In the genomic region with DNA sequence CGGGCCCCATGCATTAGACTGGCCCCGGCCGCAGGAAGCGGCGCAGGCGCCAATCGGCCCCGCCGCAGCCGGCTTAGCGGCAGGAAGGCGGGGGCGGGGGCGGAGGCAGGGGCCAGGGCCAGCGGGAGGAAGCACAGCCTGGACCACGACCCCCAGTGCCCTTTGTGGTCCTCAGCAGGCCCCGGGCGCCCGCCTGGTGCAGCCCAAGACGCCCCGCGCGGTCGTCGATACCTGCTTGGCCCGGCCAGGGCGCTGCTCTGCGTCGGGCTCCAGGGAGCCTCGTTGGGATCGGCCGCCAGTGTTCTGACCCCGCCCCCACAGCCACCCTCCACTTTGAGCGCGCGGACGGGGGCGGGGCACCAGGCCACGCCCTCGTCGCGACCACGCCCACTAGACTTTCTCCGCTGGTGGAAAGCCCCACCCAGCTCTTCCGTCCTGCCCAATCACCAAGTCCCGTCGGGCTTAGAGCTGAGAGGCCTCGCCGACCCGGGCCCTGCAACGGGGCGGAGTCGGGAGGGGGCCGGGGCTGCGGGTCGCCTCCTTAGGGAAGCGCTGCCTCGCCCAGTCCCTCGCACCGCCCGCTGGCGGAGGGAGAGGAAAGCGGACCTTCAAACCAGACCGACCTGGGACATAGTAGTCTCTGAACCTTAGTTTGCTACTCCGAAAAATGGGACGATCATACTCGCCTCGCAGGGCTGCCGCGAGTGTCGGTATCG, we compare ENCODE assay signal across 8 cellular contexts. TPM values are rescaled to one million over a fixed set of nuclear protein-coding genes. Genes with fewer than 3 reads are reported as not detected.
DNase-seq lines count a peak whose midpoint lies in the region; ATAC-seq and TF ChIP-seq lines count a peak whose summit lies in the region.

Gene PDLIM7, minus strand, starts transcription at position 308 of the 716 bp plus-strand sequence. CDS start 1,092 bp downstream, outside the sequence.

- H3K9ac ChIP-seq in SU-DHL-6 (ENCODE audit: low read length) (peak within 1 kb of the TSS; percentile 75), parathyroid adenoma (peak within 1 kb of the TSS; percentile 29)

- no peaks in the 10 kb centered on the region for H3K9me3 Mint-ChIP-seq in activated naive CD8-positive, alpha-beta T cell treated with anti-CD3 and anti-CD28 coated beads, Interleukin-2, amount 10 ng/mL, durations not matched to agents 7 days and 5 days

- TF ChIP-seq EP300 in tibial nerve (IDR thresholded peaks at IDR 0.05), result peak in 1 of 2 donors; percentile 95

- H3K9me2 ChIP-seq in SU-DHL-6 (replicated peaks; ENCODE audit: insufficient read depth, low read length), result no peaks in the 10 kb centered on the region

- peak within 1 kb of the TSS; percentile 79 for H2AFZ ChIP-seq in SU-DHL-6 (ENCODE audit: low read depth, low read length, severe bottlenecking)
- peak within 1 kb of the TSS; percentile 79 for H2AFZ ChIP-seq in parathyroid adenoma

- no peaks in the 10 kb centered on the region for H3K36me3 Mint-ChIP-seq in activated naive CD8-positive, alpha-beta T cell treated with anti-CD3 and anti-CD28 coated beads, Interleukin-2, amount 10 ng/mL, durations not matched to agents 7 days and 5 days

- H3K4me3 Mint-ChIP-seq in activated naive CD8-positive, alpha-beta T cell treated with anti-CD3 and anti-CD28 coated beads, Interleukin-2, amount 10 ng/mL, durations not matched to agents 7 days and 5 days, result peak within 1 kb of the TSS; percentile 87

- peak; percentile 79 for DNase-seq in GM12864 (ENCODE audit: low read depth)
- DNase-seq in NCI-H128 (lab: John Stamatoyannopoulos, UW; ENCODE audit: unreplicated experiment), result peak; percentile 74
- DNase-seq in activated naive CD8-positive, alpha-beta T cell treated with anti-CD3 and anti-CD28 coated beads, Interleukin-2, amount 10 ng/mL, durations not matched to agents 7 days and 5 days, result peak; percentile 98
- peak; percentile 98 for DNase-seq in Right ventricle myocardium inferior (ENCODE audit: missing footprints)
- DNase-seq in tibial nerve (ENCODE audit: low spot score in 2 of 2), result peak; percentile 96 to 97

- H3F3A ChIP-seq in SU-DHL-6 (ENCODE audit: insufficient read depth), result peaks cover 16% of the 10 kb centered on the region

- H3K27me3 Mint-ChIP-seq in activated naive CD8-positive, alpha-beta T cell treated with anti-CD3 and anti-CD28 coated beads, Interleukin-2, amount 10 ng/mL, durations not matched to agents 7 days and 5 days, result peaks cover 17% of the 10 kb centered on the region

- H4K20me1 ChIP-seq in SU-DHL-6 (ENCODE audit: low read depth, low read length), result no peaks in the 10 kb centered on the region

- H3K27ac ChIP-seq in SU-DHL-6 (ENCODE audit: low read depth, low read length) (peak within 1 kb of the TSS; percentile 34; the same call in 1 of the 2 replicates), parathyroid adenoma (peak within 1 kb of the TSS; percentile 90), tibial nerve (peak within 1 kb of the TSS; percentile 78 to 97 (median 91))

- H3K4me3 ChIP-seq in GM12864 (ENCODE audit: low read depth, low read length) (peak within 1 kb of the TSS; percentile 74), SU-DHL-6 (ENCODE audit: insufficient read depth, low read length, poor library complexity, severe bottlenecking) (peak within 1 kb of the TSS; percentile 70), parathyroid adenoma (ENCODE audit: low read depth, low read length) (peak within 1 kb of the TSS; percentile 75), tibial nerve (peak within 1 kb of the TSS; percentile 46 to 92 (median 66))

- H3K27ac Mint-ChIP-seq in activated naive CD8-positive, alpha-beta T cell treated with anti-CD3 and anti-CD28 coated beads, Interleukin-2, amount 10 ng/mL, durations not matched to agents 7 days and 5 days, result peak within 1 kb of the TSS; percentile 77

- H3K79me2 ChIP-seq in SU-DHL-6 (ENCODE audit: insufficient read depth, low read length) (no peaks in the 10 kb centered on the region), parathyroid adenoma (no peaks in the 10 kb centered on the region)

- TF ChIP-seq POLR2A in tibial nerve (IDR thresholded peaks at IDR 0.05), result peak; percentile 87 to 96

- H3K27me3 ChIP-seq in SU-DHL-6 (ENCODE audit: low read length) (no peaks in the 10 kb centered on the region), parathyroid adenoma (ENCODE audit: control insufficient read depth, insufficient read depth, low read length) (no peaks in the 10 kb centered on the region), tibial nerve (no peaks in the 10 kb centered on the region)

- 0% methylated on average over 38 to 43 of the region's 72 CpGs for WGBS in tibial nerve, 2 donors

- peak; percentile 66 for ATAC-seq in HG02678 (IDR thresholded peaks at IDR 0.05; ENCODE audit: unreplicated experiment)
- ATAC-seq in activated naive CD8-positive, alpha-beta T cell treated with anti-CD3 and anti-CD28 coated beads, Interleukin-2, amount 10 ng/mL, durations not matched to agents 7 days and 5 days (ENCODE audit: low read depth), result peak; percentile 83
- peak; percentile 90 for ATAC-seq in Right ventricle myocardium inferior

- peaks cover 38% of the 10 kb centered on the region for H3K4me1 Mint-ChIP-seq in activated naive CD8-positive, alpha-beta T cell treated with anti-CD3 and anti-CD28 coated beads, Interleukin-2, amount 10 ng/mL, durations not matched to agents 7 days and 5 days

- H3K4me2 ChIP-seq in SU-DHL-6 (ENCODE audit: low read depth, low read length, poor library complexity, severe bottlenecking), result peak within 1 kb of the TSS; percentile 71
- H3K4me2 ChIP-seq in parathyroid adenoma (ENCODE audit: low read length), result peak within 1 kb of the TSS; percentile 93

- POLR2A ChIA-PET in activated naive CD8-positive, alpha-beta T cell treated with anti-CD3 and anti-CD28 coated beads, Interleukin-2, amount 10 ng/mL, durations not matched to agents 7 days and 5 days (lab: Charles Lee), result interaction anchor here (0.6 to 3.6 kb wide), 17 partner anchors 14 to 125 kb away, joined by 3 to 34 read pairs (median 5); partner anchors contain the start of genes DBN1 and DDX41

- H3K4me1 ChIP-seq in parathyroid adenoma (peaks cover 28% of the 10 kb centered on the region), tibial nerve (peaks cover 0 to 77% (median 49%) of the 10 kb centered on the region in 4 donors)

- intact Hi-C loops in Right ventricle myocardium inferior (cut with DNase I), result loop anchor here (1.0 kb wide), 2 partner anchors 41 to 71 kb away; partner anchors contain the start of gene GRK6

- no peaks in the 10 kb centered on the region for H3K36me3 ChIP-seq in SU-DHL-6 (ENCODE audit: low read length)
- H3K36me3 ChIP-seq in parathyroid adenoma (ENCODE audit: control insufficient read depth, insufficient read depth, low read length), result no peaks in the 10 kb centered on the region
- H3K36me3 ChIP-seq in tibial nerve, result peaks cover 0 to 1% (median 0%) of the 10 kb centered on the region in 3 donors

- H3K9me3 ChIP-seq in SU-DHL-6 (ENCODE audit: insufficient read depth, low read length) (no peaks in the 10 kb centered on the region), parathyroid adenoma (ENCODE audit: control insufficient read depth, low read length) (no peaks in the 10 kb centered on the region), tibial nerve (no peaks in the 10 kb centered on the region)

- no peak for TF ChIP-seq CTCF in GM12864 (IDR thresholded peaks at IDR 0.05; ENCODE audit: low read depth, low read length, missing control alignments)
- TF ChIP-seq CTCF in SU-DHL-6 (IDR thresholded peaks at IDR 0.05; ENCODE audit: insufficient read depth, low read length, poor library complexity, severe bottlenecking), result no peak
- TF ChIP-seq CTCF in parathyroid adenoma (IDR thresholded peaks at IDR 0.05), result no peak
- peak in 3 of 5 experiments; percentile 13 to 50 (median 30) for TF ChIP-seq CTCF in tibial nerve (IDR thresholded peaks at IDR 0.05)

RNA-seq across cellular contexts. Expression of gene PDLIM7, which starts in this region (rescaled TPM):
- 10 to 100 TPM; 51.6 to 60.6 TPM for total RNA-seq in activated naive CD8-positive, alpha-beta T cell treated with anti-CD3 and anti-CD28 coated beads, Interleukin-2, amount 10 ng/mL, durations not matched to agents 7 days and 5 days
- 43.1 TPM for total RNA-seq in Right ventricle myocardium inferior
- total RNA-seq in tibial nerve, result 100 to 1,000 TPM in 1 of 4 donors, 10 to 100 TPM in 3; 78.0 to 138 (median 89.9) TPM

Comparison
In these comparisons a context has a peak if more than half of its experiments do, and no peak if none do; other contexts are left out.
1. Peak in every context shown above with its lines: DNase-seq, ATAC-seq, H3K4me3 ChIP-seq and H3K27ac ChIP-seq.
2. CTCF ChIP-seq: peak in tibial nerve (3 of 5); none in GM12864 (single experiment), SU-DHL-6 (single experiment) and parathyroid adenoma (single experiment).
3. H3K27ac ChIP-seq: peak in every context shown above with its lines; median percentile 91 in tibial nerve; 90 in parathyroid adenoma; 34 in SU-DHL-6.